In genomic region chr5:13740471-13740870, GRCh38 we compare ENCODE assay signal across 17 cellular contexts.
DNase-seq lines count a peak whose midpoint lies in the region; ATAC-seq and TF ChIP-seq lines count a peak whose summit lies in the region.
"Had no signal": no experiment of that assay in that cellular context is flagged by ENCODE, and none has a peak within 500 bp of the region (broad histone marks: within the 10 kb centered on the region; RNA-seq: fewer than 3 reads in every experiment).

No MANE protein-coding gene starts in this region.

- 74% methylated on average over 2 of the region's 2 CpGs for WGBS in mammary epithelial cell (ENCODE audit: low coverage, missing lambda C conversion rate)

- ATAC-seq in RWPE2 (ENCODE audit: low read depth) (no peak), esophagus mucosa (peak; percentile 67), HG02973 (IDR thresholded peaks at IDR 0.05; ENCODE audit: unreplicated experiment) (no peak), HG03457 (IDR thresholded peaks at IDR 0.05; ENCODE audit: unreplicated experiment) (no peak)
- ATAC-seq: GM23338 had no signal

- H3K9me3 ChIP-seq in mammary epithelial cell (replicated peaks; ENCODE audit: insufficient read depth, low read length) (peaks cover 8% of the 10 kb centered on the region), RWPE2 (ENCODE audit: severe bottlenecking) (no peaks in the 10 kb centered on the region)
- H3K9me3 ChIP-seq: BLaER1 had no signal

- dilution Hi-C loops in mammary epithelial cell (cut with HindIII; ENCODE audit: low sequenced_read_pairs) = no loop called here

- BruUV-seq in mammary epithelial cell (replicated peaks; lab: Mats Ljungman, UMichigan) = no TSS peak
- no TSS peak for BruUV-seq in MCF 10A (replicated peaks; lab: Mats Ljungman, UMichigan)

- CTCF ChIA-PET in mammary epithelial cell (lab: Charles Lee; ENCODE audit: low non-redundant PET) = no interaction called here
- CTCF ChIA-PET in MCF 10A (lab: Yijun Ruan, JAX) = interaction anchor here (0.6 kb wide), 1 partner anchor 102 kb away, joined by 3 read pairs; no protein-coding TSS in a partner anchor

- H3K4me2 ChIP-seq in mammary epithelial cell (ENCODE audit: insufficient read depth, low read depth, low read length) = no peak overlapping the region
- H3K4me2 ChIP-seq: BLaER1, GM23338 had no signal

- peaks cover 27% of the 10 kb centered on the region for H3K4me1 Mint-ChIP-seq in MCF 10A (ENCODE audit: insufficient read depth, unreplicated experiment)
- H3K4me1 Mint-ChIP-seq: CD14-positive monocyte; CD4-positive, alpha-beta memory T cell; GM23338 had no signal

- H2AFZ ChIP-seq in mammary epithelial cell (ENCODE audit: low read depth, low read length) = peak overlapping the region; percentile 18
- H2AFZ ChIP-seq: GM23338 had no signal

- peak; percentile 11 for DNase-seq in mammary epithelial cell
- no peak for DNase-seq in MCF 10A (ENCODE audit: unreplicated experiment)
- no peak for DNase-seq in RWPE2 (ENCODE audit: low spot score)
- peak; percentile 20 for DNase-seq in retina
- DNase-seq in MV-4-11 (lab: John Stamatoyannopoulos, UW) = no peak
- DNase-seq: CD4-positive, alpha-beta memory T cell; DMS153; DMS79; GDM1; HCEC 1CT had no signal

- H3K4me1 ChIP-seq in mammary epithelial cell (ENCODE audit: insufficient read depth, low read length) (peaks cover 14% of the 10 kb centered on the region), RWPE2 (ENCODE audit: insufficient read depth, poor library complexity, severe bottlenecking) (peaks cover 14% of the 10 kb centered on the region)
- H3K4me1 ChIP-seq: BLaER1 had no signal

- no peak overlapping the region for H3K9ac ChIP-seq in mammary epithelial cell (ENCODE audit: insufficient read depth, low read length)
- H3K9ac ChIP-seq: BLaER1 had no signal

- H4K20me1 ChIP-seq in mammary epithelial cell (ENCODE audit: insufficient read depth, low read length) = no peaks in the 10 kb centered on the region
- H4K20me1 ChIP-seq: BLaER1 had no signal

- no peak overlapping the region for H3K4me3 Mint-ChIP-seq in MCF 10A (ENCODE audit: unreplicated experiment)
- H3K4me3 Mint-ChIP-seq: CD14-positive monocyte; CD4-positive, alpha-beta memory T cell; GM23338 had no signal

- H3K27me3 ChIP-seq in mammary epithelial cell (ENCODE audit: insufficient read depth, low read length) (no peaks in the 10 kb centered on the region), RWPE2 (ENCODE audit: insufficient read depth, poor library complexity, severe bottlenecking) (no peaks in the 10 kb centered on the region)
- H3K27me3 ChIP-seq: BLaER1 had no signal

- H3K79me2 ChIP-seq in mammary epithelial cell (ENCODE audit: insufficient read depth, low read length) = no peaks in the 10 kb centered on the region

- POLR2A ChIA-PET in MCF 10A (lab: Yijun Ruan, JAX) = no interaction called here

- H3K36me3 ChIP-seq in mammary epithelial cell (ENCODE audit: insufficient read depth, low read length) (no peaks in the 10 kb centered on the region), RWPE2 (ENCODE audit: low read depth) (no peaks in the 10 kb centered on the region)
- H3K36me3 ChIP-seq: BLaER1 had no signal

- in situ Hi-C loops in mammary epithelial cell (cut with MboI; ENCODE audit: low sequenced_read_pairs in 2 of 2) = no loop called here

- intact Hi-C loops in mammary epithelial cell (cut with micrococcal nuclease) = no loop called here
- intact Hi-C loops in MCF 10A (cut with micrococcal nuclease) = no loop called here

- no peaks in the 10 kb centered on the region for H3K27me3 Mint-ChIP-seq in MCF 10A (ENCODE audit: insufficient read depth, unreplicated experiment)
- H3K27me3 Mint-ChIP-seq: CD4-positive, alpha-beta memory T cell had no signal

- no peak overlapping the region for H3K27ac Mint-ChIP-seq in MCF 10A (ENCODE audit: low read depth, unreplicated experiment)
- H3K27ac Mint-ChIP-seq: CD14-positive monocyte; CD4-positive, alpha-beta memory T cell; GM23338 had no signal

- no peaks in the 10 kb centered on the region for H3K9me3 Mint-ChIP-seq in MCF 10A (ENCODE audit: unreplicated experiment)
- H3K9me3 Mint-ChIP-seq: GM23338 had no signal

- H3K4me3 ChIP-seq in mammary epithelial cell (replicated peaks in 1 of 3; ENCODE audit: insufficient read depth in 1 of 3, low read depth in 2 of 3, low read length in 3 of 3) (no peak overlapping the region), RWPE2 (ENCODE audit: severe bottlenecking) (no peak overlapping the region)
- H3K4me3 ChIP-seq: BLaER1, GM23338 had no signal

- no peaks in the 10 kb centered on the region for H3K36me3 Mint-ChIP-seq in MCF 10A (ENCODE audit: insufficient read depth, unreplicated experiment)
- H3K36me3 Mint-ChIP-seq: CD14-positive monocyte; CD4-positive, alpha-beta memory T cell had no signal

- TF ChIP-seq CTCF in mammary epithelial cell (conservative IDR thresholded peaks at IDR 0.05 in 1 of 2, IDR thresholded peaks at IDR 0.05 in 1 of 2; ENCODE audit: extremely low read depth in 1 of 2, insufficient read depth in 1 of 2, low read depth in 1 of 2, low read length in 2 of 2) = no peak
- no peak for TF ChIP-seq CTCF in MCF 10A (IDR thresholded peaks at IDR 0.05; ENCODE audit: unreplicated experiment)
- no peak for TF ChIP-seq CTCF in RWPE2 (IDR thresholded peaks at IDR 0.05; ENCODE audit: poor library complexity, severe bottlenecking)

- H3K27ac ChIP-seq in mammary epithelial cell (ENCODE audit: insufficient read depth, low read depth, low read length) (peak overlapping the region; percentile 51), RWPE2 (ENCODE audit: poor library complexity, severe bottlenecking) (peak overlapping the region; percentile 68)
- H3K27ac ChIP-seq: 22Rv1, BLaER1 had no signal

Comparison
In these comparisons a context has a peak if more than half of its experiments do, and no peak if none do; other contexts are left out.
1. DNase-seq: peak in mammary epithelial cell (single experiment) and retina (single experiment); none in MCF 10A (single experiment), RWPE2 (single experiment) and MV-4-11 (single experiment).